20 cellular contexts compared by ENCODE assay signal in genomic region chr12:105860556-105861207, GRCh38.
A peak's percentile ranks its signal among the peaks of the same experiment; 100 is the strongest.
DNase-seq lines count a peak whose midpoint lies in the region; ATAC-seq and TF ChIP-seq lines count a peak whose summit lies in the region.
"Had no signal": no experiment of that assay in that cellular context is flagged by ENCODE, and none has a peak within 500 bp of the region (broad histone marks: within the 10 kb centered on the region; RNA-seq: fewer than 3 reads in every experiment).

No MANE protein-coding gene starts in this region.

- ATAC-seq in GM18505 (IDR thresholded peaks at IDR 0.05; ENCODE audit: unreplicated experiment): no peak
- ATAC-seq in HG03342 (IDR thresholded peaks at IDR 0.05; ENCODE audit: unreplicated experiment): no peak
- ATAC-seq: heart right ventricle had no signal

- no peak overlapping the region for H3K27ac ChIP-seq in epithelial cell of prostate
- H3K27ac ChIP-seq: colonic mucosa, esophagus squamous epithelium, GM23248, heart right ventricle, VCaP had no signal

- TF ChIP-seq POLR2A in GM18505 (IDR thresholded peaks at IDR 0.05; ENCODE audit: borderline replicate concordance, extremely low read depth, insufficient read depth, insufficient read length): no peak

- DNase-seq in DMS79 treated with DMSO at 0.1 percent for 48 hours (lab: John Stamatoyannopoulos, UW): peak; percentile 98
- peak; percentile 61 for DNase-seq in NCI-H1436 treated with DMSO at 0.1 percent for 48 hours (lab: John Stamatoyannopoulos, UW)
- peak; percentile 96 for DNase-seq in NCI-H345 (lab: John Stamatoyannopoulos, UW)
- DNase-seq in epithelial cell of prostate (ENCODE audit: low read depth, low spot score): peak; percentile 89
- DNase-seq in stimulated activated CD8-positive, alpha-beta memory T cell treated with anti-CD3 and anti-CD28 coated beads, Interleukin-4, amount 100 ng/mL, for 48 hours: no peak
- no peak for DNase-seq in OCI-M1 (lab: John Stamatoyannopoulos, UW)
- DNase-seq: activated CD8-positive, alpha-beta memory T cell treated with anti-CD3 and anti-CD28 coated beads for 24 hours; activated effector memory CD4-positive, alpha-beta T cell treated with Interleukin-2 at 50 U/mL for 16 hours; aorta; colonic mucosa; esophagus squamous epithelium; GM23248; heart right ventricle; kidney glomerular epithelial cell; MV-4-11; nucleus accumbens; stimulated activated naive CD4-positive, alpha-beta T cell treated with Interleukin-2 at 50 U/mL for 16 hours had no signal

Comparison
In these comparisons a context has a peak if more than half of its experiments do, and no peak if none do; other contexts are left out.
1. DNase-seq: peak in DMS79 treated with DMSO at 0.1 percent for 48 hours (single experiment), NCI-H1436 treated with DMSO at 0.1 percent for 48 hours (single experiment), NCI-H345 (single experiment) and epithelial cell of prostate (single experiment); none in stimulated activated CD8-positive, alpha-beta memory T cell treated with anti-CD3 and anti-CD28 coated beads, Interleukin-4, amount 100 ng/mL, for 48 hours (single experiment) and OCI-M1 (single experiment).